In the genomic region with DNA sequence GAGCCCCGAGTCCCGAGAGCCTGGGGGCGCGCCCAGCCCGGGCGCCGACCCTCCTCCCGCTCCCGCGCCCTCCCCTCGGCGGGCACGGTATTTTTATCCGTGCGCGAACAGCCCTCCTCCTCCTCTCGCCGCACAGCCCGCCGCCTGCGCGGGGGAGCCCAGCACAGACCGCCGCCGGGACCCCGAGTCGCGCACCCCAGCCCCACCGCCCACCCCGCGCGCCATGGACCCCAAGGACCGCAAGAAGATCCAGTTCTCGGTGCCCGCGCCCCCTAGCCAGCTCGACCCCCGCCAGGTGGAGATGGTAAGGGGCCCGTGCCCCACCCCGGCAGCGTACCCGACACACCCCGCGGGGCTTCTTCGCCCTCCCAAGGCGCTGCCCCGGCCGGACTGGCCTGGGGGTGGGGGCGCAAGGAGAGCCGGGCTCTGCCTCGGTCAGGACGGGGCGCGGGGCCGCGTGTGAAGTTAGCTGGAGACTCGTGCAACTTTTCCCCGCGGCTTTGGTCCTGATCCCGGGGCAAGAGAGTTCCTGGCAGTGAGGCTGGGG, we compare ENCODE assay signal across 1 cellular context.
TF ChIP-seq lines count a peak whose summit lies in the region.

No MANE protein-coding gene starts in this region.

TF ChIP-seq in A549, 52 proteins besides CTCF, POLR2A, EP300 and RAD21 (continued from another document):
- TF ChIP-seq, protein P1, sequence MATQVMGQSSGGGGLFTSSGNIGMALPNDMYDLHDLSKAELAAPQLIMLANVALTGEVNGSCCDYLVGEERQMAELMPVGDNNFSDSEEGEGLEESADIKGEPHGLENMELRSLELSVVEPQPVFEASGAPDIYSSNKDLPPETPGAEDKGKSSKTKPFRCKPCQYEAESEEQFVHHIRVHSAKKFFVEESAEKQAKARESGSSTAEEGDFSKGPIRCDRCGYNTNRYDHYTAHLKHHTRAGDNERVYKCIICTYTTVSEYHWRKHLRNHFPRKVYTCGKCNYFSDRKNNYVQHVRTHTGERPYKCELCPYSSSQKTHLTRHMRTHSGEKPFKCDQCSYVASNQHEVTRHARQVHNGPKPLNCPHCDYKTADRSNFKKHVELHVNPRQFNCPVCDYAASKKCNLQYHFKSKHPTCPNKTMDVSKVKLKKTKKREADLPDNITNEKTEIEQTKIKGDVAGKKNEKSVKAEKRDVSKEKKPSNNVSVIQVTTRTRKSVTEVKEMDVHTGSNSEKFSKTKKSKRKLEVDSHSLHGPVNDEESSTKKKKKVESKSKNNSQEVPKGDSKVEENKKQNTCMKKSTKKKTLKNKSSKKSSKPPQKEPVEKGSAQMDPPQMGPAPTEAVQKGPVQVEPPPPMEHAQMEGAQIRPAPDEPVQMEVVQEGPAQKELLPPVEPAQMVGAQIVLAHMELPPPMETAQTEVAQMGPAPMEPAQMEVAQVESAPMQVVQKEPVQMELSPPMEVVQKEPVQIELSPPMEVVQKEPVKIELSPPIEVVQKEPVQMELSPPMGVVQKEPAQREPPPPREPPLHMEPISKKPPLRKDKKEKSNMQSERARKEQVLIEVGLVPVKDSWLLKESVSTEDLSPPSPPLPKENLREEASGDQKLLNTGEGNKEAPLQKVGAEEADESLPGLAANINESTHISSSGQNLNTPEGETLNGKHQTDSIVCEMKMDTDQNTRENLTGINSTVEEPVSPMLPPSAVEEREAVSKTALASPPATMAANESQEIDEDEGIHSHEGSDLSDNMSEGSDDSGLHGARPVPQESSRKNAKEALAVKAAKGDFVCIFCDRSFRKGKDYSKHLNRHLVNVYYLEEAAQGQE (IDR thresholded peaks at IDR 0.05), result no peak
- no peak for TF ChIP-seq BHLHE40 (IDR thresholded peaks at IDR 0.05; ENCODE audit: low read depth, low read length)
- TF ChIP-seq ZSCAN20 (CRISPR knock-in tag; IDR thresholded peaks at IDR 0.05), result no peak
- TF ChIP-seq CBX2 (IDR thresholded peaks at IDR 0.05; ENCODE audit: borderline replicate concordance, low read depth), result no peak
- no peak for TF ChIP-seq EHF (CRISPR knock-in tag; IDR thresholded peaks at IDR 0.05)
- no peak for TF ChIP-seq NPAS2 (CRISPR knock-in tag; IDR thresholded peaks at IDR 0.05; ENCODE audit: borderline replicate concordance)
- TF ChIP-seq, protein P2, sequence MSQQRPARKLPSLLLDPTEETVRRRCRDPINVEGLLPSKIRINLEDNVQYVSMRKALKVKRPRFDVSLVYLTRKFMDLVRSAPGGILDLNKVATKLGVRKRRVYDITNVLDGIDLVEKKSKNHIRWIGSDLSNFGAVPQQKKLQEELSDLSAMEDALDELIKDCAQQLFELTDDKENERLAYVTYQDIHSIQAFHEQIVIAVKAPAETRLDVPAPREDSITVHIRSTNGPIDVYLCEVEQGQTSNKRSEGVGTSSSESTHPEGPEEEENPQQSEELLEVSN (IDR thresholded peaks at IDR 0.05; ENCODE audit: borderline replicate concordance, low read depth), result no peak
- TF ChIP-seq GATA3 (IDR thresholded peaks at IDR 0.05; ENCODE audit: borderline replicate concordance), result no peak
- no peak for TF ChIP-seq NFE2L2 (conservative IDR thresholded peaks at IDR 0.05; ENCODE audit: low read length)
- TF ChIP-seq MAFK (IDR thresholded peaks at IDR 0.05; ENCODE audit: partially characterized antibody), result no peak
- no peak for TF ChIP-seq JUNB (IDR thresholded peaks at IDR 0.05)
- TF ChIP-seq POLR2AphosphoS2 (conservative IDR thresholded peaks at IDR 0.05; ENCODE audit: low read length), result no peak
- no peak for TF ChIP-seq SREBF2 (IDR thresholded peaks at IDR 0.05)
- no peak for TF ChIP-seq NR3C1 (IDR thresholded peaks at IDR 0.05)
